32 cellular contexts compared by ENCODE assay signal in the genomic region with DNA sequence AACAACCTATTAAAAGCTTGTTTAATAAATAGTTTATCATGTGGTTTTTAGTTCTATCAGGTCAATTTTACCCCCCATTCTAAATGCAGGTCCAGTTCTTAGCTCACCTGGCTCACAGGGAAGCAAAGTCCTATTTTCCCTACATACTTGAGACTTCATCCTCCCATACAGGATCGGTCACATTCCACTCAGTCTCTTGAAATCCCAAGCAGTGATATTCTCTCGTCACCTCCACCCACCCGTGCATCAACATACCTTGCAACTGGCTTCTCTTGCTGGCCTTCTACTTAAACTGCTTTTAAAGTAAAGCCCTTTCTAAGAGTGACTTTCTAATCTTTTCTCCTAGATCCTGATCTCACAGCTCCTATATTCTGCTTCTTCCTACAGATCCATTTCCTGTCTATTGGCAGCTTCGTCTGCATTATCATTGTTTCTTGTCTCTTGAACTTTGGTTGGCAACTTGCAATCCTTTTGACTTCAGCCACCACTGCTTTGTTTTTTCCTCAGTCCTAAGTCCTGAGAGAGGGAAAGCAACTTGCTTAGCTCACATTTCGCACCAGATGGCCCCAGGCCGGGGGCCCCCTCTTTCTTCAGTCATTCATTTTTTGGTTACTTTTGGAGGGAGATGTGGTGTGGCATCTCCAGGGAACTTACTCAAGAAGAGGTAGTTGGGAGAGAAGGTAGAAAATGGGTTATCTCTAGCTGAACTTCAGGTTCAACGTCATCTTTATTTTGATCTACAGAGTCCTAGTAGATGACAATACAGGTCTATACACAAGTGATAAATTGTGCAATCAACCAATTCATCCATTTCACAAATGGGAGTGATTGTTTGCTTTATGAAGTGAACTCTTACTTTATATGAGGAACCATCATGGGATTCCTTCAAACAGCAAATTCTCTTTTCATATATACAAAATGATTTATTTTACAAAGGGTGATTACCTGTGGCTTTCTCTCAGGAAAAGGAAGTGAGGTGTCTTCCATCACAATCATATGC. TPM values are rescaled to one million over a fixed set of nuclear protein-coding genes. Genes with fewer than 3 reads are reported as not detected.
A peak's percentile ranks its signal among the peaks of the same experiment; 100 is the strongest.
DNase-seq lines count a peak whose midpoint lies in the region; ATAC-seq, FAIRE-seq and TF ChIP-seq lines count a peak whose summit lies in the region.
"Had no signal": no experiment of that assay in that cellular context is flagged by ENCODE, and none has a peak within 500 bp of the region (broad histone marks: within the 10 kb centered on the region; RNA-seq: fewer than 3 reads in every experiment).

No MANE protein-coding gene starts in this region.

- H3K27ac ChIP-seq in left lung (no peak overlapping the region), tibial artery (no peak overlapping the region), Karpas-422 (ENCODE audit: low read length) (no peak overlapping the region)
- H3K27ac ChIP-seq: A549, ascending aorta, esophagus squamous epithelium, RWPE1, testis had no signal

- H3K9me2 ChIP-seq in Karpas-422 (replicated peaks; ENCODE audit: insufficient read depth, low read length) = no peaks in the 10 kb centered on the region
- H3K9me2 ChIP-seq: SK-N-SH had no signal

- CTCF ChIA-PET in WTC11 (lab: Charles Lee) = no interaction called here

- no peaks in the 10 kb centered on the region for H3K4me1 ChIP-seq in left lung
- H3K4me1 ChIP-seq in tibial artery = no peaks in the 10 kb centered on the region
- H3K4me1 ChIP-seq in Karpas-422 (ENCODE audit: low read length) = no peaks in the 10 kb centered on the region
- H3K4me1 ChIP-seq: A549, ascending aorta, esophagus squamous epithelium, testis had no signal

- H3K27ac Mint-ChIP-seq in WTC11 = peak overlapping the region; percentile 79
- H3K27ac Mint-ChIP-seq: activated CD8-positive, alpha-beta T cell treated with anti-CD3 and anti-CD28 coated beads, Interleukin-2, amount 10 ng/mL, durations not matched to agents 7 days and 5 days; activated naive CD8-positive, alpha-beta T cell treated with anti-CD3 and anti-CD28 coated beads for 36 hours; CD4-positive, alpha-beta memory T cell; immature natural killer cell; naive thymus-derived CD4-positive, alpha-beta T cell; T-helper 17 cell had no signal

- ATAC-seq in WTC11 = peak; percentile 68
- peak; percentile 87 for ATAC-seq in left lung
- no peak for ATAC-seq in HG03095 (IDR thresholded peaks at IDR 0.05; ENCODE audit: unreplicated experiment)
- ATAC-seq: activated CD8-positive, alpha-beta T cell treated with anti-CD3 and anti-CD28 coated beads, Interleukin-2, amount 10 ng/mL, durations not matched to agents 7 days and 5 days; naive thymus-derived CD4-positive, alpha-beta T cell; T-helper 17 cell had no signal

- no peaks in the 10 kb centered on the region; the same call in 1 of the 2 replicates for H3K27me3 Mint-ChIP-seq in WTC11 (ENCODE audit: low read depth)
- H3K27me3 Mint-ChIP-seq: activated naive CD8-positive, alpha-beta T cell treated with anti-CD3 and anti-CD28 coated beads for 36 hours had no signal

- no peak overlapping the region for H2AFZ ChIP-seq in Karpas-422 (ENCODE audit: low read length)

- POLR2A ChIA-PET in WTC11 (lab: Charles Lee) = no interaction called here

- H3K36me3 Mint-ChIP-seq in WTC11 = no peaks in the 10 kb centered on the region
- H3K36me3 Mint-ChIP-seq: activated naive CD8-positive, alpha-beta T cell treated with anti-CD3 and anti-CD28 coated beads for 36 hours; CD4-positive, alpha-beta memory T cell; naive thymus-derived CD4-positive, alpha-beta T cell had no signal

- no peak overlapping the region for H3K9ac ChIP-seq in Karpas-422 (ENCODE audit: low read length)
- H3K9ac ChIP-seq: SK-N-SH had no signal

- no peak overlapping the region for H3K4me3 ChIP-seq in left lung
- no peak overlapping the region for H3K4me3 ChIP-seq in tibial artery
- no peak overlapping the region for H3K4me3 ChIP-seq in Karpas-422 (ENCODE audit: low read length)
- H3K4me3 ChIP-seq: A549, ascending aorta, esophagus squamous epithelium, testis had no signal

- H3K4me3 Mint-ChIP-seq in WTC11 = no peak overlapping the region
- H3K4me3 Mint-ChIP-seq: activated CD8-positive, alpha-beta T cell treated with anti-CD3 and anti-CD28 coated beads, Interleukin-2, amount 10 ng/mL, durations not matched to agents 7 days and 5 days; activated naive CD8-positive, alpha-beta T cell treated with anti-CD3 and anti-CD28 coated beads for 36 hours; CD4-positive, alpha-beta memory T cell; immature natural killer cell; naive thymus-derived CD4-positive, alpha-beta T cell; T-helper 17 cell had no signal

- intact Hi-C loops in left lung (cut with DNase I) (no loop called here), tibial artery (cut with DNase I; ENCODE audit: low total_unique reads) (loop anchor here (2.0 kb wide), 1 partner anchor 490 kb away; no protein-coding TSS in a partner anchor)

- H3K79me2 ChIP-seq in Karpas-422 (ENCODE audit: low read length) = no peaks in the 10 kb centered on the region

- peak; percentile 27 for FAIRE-seq in urothelium cell line (lab: Jason Lieb, UNC)
- FAIRE-seq: G401.6 had no signal

- DNase-seq in NCI-H524 (lab: John Stamatoyannopoulos, UW) = peak; percentile 21 to 51
- DNase-seq in NCI-H524 treated with DMSO at 0.1 percent for 48 hours (lab: John Stamatoyannopoulos, UW) = no peak
- no peak for DNase-seq in WTC11 (ENCODE audit: low spot score)
- no peak for DNase-seq in left lung
- no peak for DNase-seq in urothelium cell line (ENCODE audit: low spot score)
- DNase-seq in tibial artery = no peak
- no peak for DNase-seq in Karpas-422
- DNase-seq: activated CD8-positive, alpha-beta T cell treated with anti-CD3 and anti-CD28 coated beads, Interleukin-2, amount 10 ng/mL, durations not matched to agents 7 days and 5 days; activated naive CD8-positive, alpha-beta T cell treated with anti-CD3 and anti-CD28 coated beads for 36 hours; activated T-cell treated with anti-CD3 and anti-CD28 coated beads for 4 hours; AML-193; CD4-positive, alpha-beta memory T cell; cortex of kidney; DMS153; esophagus squamous epithelium; foreskin melanocyte; GOT3; immature natural killer cell; naive thymus-derived CD4-positive, alpha-beta T cell; NCI-H1092 treated with DMSO at 0.1 percent for 48 hours; NCI-H1930; NCI-H748 treated with DMSO at 0.1 percent for 48 hours; occipital lobe; SK-N-SH; stimulated activated naive CD4-positive, alpha-beta T cell treated with Interleukin-2 at 50 U/mL for 16 hours; T-helper 17 cell; testis had no signal

- peaks cover 9% of the 10 kb centered on the region for H3K9me3 Mint-ChIP-seq in WTC11
- H3K9me3 Mint-ChIP-seq: activated naive CD8-positive, alpha-beta T cell treated with anti-CD3 and anti-CD28 coated beads for 36 hours; immature natural killer cell had no signal

- H3K27me3 ChIP-seq in left lung (no peaks in the 10 kb centered on the region), tibial artery (no peaks in the 10 kb centered on the region), Karpas-422 (ENCODE audit: low read length) (no peaks in the 10 kb centered on the region)
- H3K27me3 ChIP-seq: ascending aorta, esophagus squamous epithelium, testis had no signal

- no peak overlapping the region for H3K4me2 ChIP-seq in Karpas-422 (ENCODE audit: low read depth, low read length, poor library complexity, severe bottlenecking)
- H3K4me2 ChIP-seq: A549, SK-N-SH had no signal

- H3K9me3 ChIP-seq in left lung = no peaks in the 10 kb centered on the region
- no peaks in the 10 kb centered on the region for H3K9me3 ChIP-seq in tibial artery
- no peaks in the 10 kb centered on the region for H3K9me3 ChIP-seq in Karpas-422 (ENCODE audit: low read length)
- H3K9me3 ChIP-seq: A549, ascending aorta, esophagus squamous epithelium, SK-N-SH, testis had no signal

- H4K20me1 ChIP-seq in Karpas-422 (ENCODE audit: insufficient read depth, low read depth, low read length) = no peaks in the 10 kb centered on the region

- TF ChIP-seq CTCF in WTC11 (IDR thresholded peaks at IDR 0.05) (no peak), left lung (IDR thresholded peaks at IDR 0.05) (no peak), tibial artery (IDR thresholded peaks at IDR 0.05) (no peak)

- H3K4me1 Mint-ChIP-seq in WTC11 = peaks cover 16% of the 10 kb centered on the region
- H3K4me1 Mint-ChIP-seq: activated naive CD8-positive, alpha-beta T cell treated with anti-CD3 and anti-CD28 coated beads for 36 hours; naive thymus-derived CD4-positive, alpha-beta T cell; T-helper 17 cell had no signal

- H3K36me3 ChIP-seq in left lung = no peaks in the 10 kb centered on the region
- no peaks in the 10 kb centered on the region for H3K36me3 ChIP-seq in tibial artery
- H3K36me3 ChIP-seq in Karpas-422 (ENCODE audit: insufficient read depth, low read length) = no peaks in the 10 kb centered on the region
- H3K36me3 ChIP-seq: ascending aorta, esophagus squamous epithelium had no signal

TF ChIP-seq in WTC11, 78 proteins besides CTCF, POLR2A, EP300 and RAD21:
- TF ChIP-seq, protein P1, sequence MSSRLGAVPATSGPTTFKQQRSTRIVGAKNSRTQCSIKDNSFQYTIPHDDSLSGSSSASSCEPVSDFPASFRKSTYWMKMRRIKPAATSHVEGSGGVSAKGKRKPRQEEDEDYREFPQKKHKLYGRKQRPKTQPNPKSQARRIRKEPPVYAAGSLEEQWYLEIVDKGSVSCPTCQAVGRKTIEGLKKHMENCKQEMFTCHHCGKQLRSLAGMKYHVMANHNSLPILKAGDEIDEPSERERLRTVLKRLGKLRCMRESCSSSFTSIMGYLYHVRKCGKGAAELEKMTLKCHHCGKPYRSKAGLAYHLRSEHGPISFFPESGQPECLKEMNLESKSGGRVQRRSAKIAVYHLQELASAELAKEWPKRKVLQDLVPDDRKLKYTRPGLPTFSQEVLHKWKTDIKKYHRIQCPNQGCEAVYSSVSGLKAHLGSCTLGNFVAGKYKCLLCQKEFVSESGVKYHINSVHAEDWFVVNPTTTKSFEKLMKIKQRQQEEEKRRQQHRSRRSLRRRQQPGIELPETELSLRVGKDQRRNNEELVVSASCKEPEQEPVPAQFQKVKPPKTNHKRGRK (CRISPR knock-in tag; IDR thresholded peaks at IDR 0.05; ENCODE audit: borderline replicate concordance) = no peak
- TF ChIP-seq ATF1 (CRISPR knock-in tag; IDR thresholded peaks at IDR 0.05) (no peak), RELA (CRISPR knock-in tag; IDR thresholded peaks at IDR 0.05; ENCODE audit: borderline replicate concordance) (no peak), CBFB (CRISPR knock-in tag; IDR thresholded peaks at IDR 0.05; ENCODE audit: low read depth) (no peak), CREM (CRISPR knock-in tag; IDR thresholded peaks at IDR 0.05) (no peak), SOX15 (CRISPR knock-in tag; IDR thresholded peaks at IDR 0.05) (no peak), TEAD4 (CRISPR knock-in tag; IDR thresholded peaks at IDR 0.05) (no peak)

RNA-seq across cellular contexts. Expression of gene NCOA1, which starts 23.9 kb away (rescaled TPM):
- total RNA-seq in WTC11 (2021) (11.3 to 16.9 TPM (median 14.2 TPM) in 3 replicates), left lung (10 to 100 TPM; 32.6 to 38.2 TPM)
- total RNA-seq in Karpas-422 (2014; rRNA removed; shearing (Covaris generic); ENCODE audit: low replicate concordance) = 4.1 and 5.4 TPM in 2 replicates

Comparison
In these comparisons a context has a peak if more than half of its experiments do, and no peak if none do; other contexts are left out.
1. DNase-seq: peak in NCI-H524 (2 of 2); none in NCI-H524 treated with DMSO at 0.1 percent for 48 hours (single experiment), WTC11 (single experiment), left lung (0 of 2), urothelium cell line (single experiment), tibial artery (0 of 2) and Karpas-422 (single experiment).